In genomic region chr4:10091531-10092181, GRCh38 we compare ENCODE assay signal across 13 cellular contexts. TPM values are rescaled to one million over a fixed set of nuclear protein-coding genes. Genes with fewer than 3 reads are reported as not detected.
A peak's percentile ranks its signal among the peaks of the same experiment; 100 is the strongest.
DNase-seq lines count a peak whose midpoint lies in the region; ATAC-seq, FAIRE-seq and TF ChIP-seq lines count a peak whose summit lies in the region.
"Had no signal": no experiment of that assay in that cellular context is flagged by ENCODE, and none has a peak within 500 bp of the region (broad histone marks: within the 10 kb centered on the region; RNA-seq: fewer than 3 reads in every experiment).

No MANE protein-coding gene starts in this region.

- 96% methylated on average over 17 of the region's 19 CpGs for WGBS in GM12878 (ENCODE audit: insufficient coverage, insufficient replicate concordance, low lambda C conversion rate, missing lambda C conversion rate)
- 96% methylated on average over 19 of the region's 19 CpGs for WGBS in mesenchymal stem cell
- WGBS in transverse colon (ENCODE audit: low coverage in 1 of 2), 2 donors, result 97% methylated on average over 19 of the region's 19 CpGs; no CpG with 5 or more reads in 1 of the 2 donors

- no peak overlapping the region for H3K27ac ChIP-seq in GM12878 (ENCODE audit: control insufficient read depth, insufficient read depth)
- peak overlapping the region; percentile 98 for H3K27ac ChIP-seq in mesenchymal stem cell (ENCODE audit: low read length, poor library complexity, severe bottlenecking)
- H3K27ac ChIP-seq in transverse colon, result peak overlapping the region; percentile 72 to 79 (median 75)

- in situ Hi-C loops in GM12878 (cut with MboI) (no loop called here), transverse colon (cut with MboI; ENCODE audit: low pct_ligation_motif_present in 1 of 4, low pct_unique_long_range_greater_than_20kb in 1 of 4, low sequenced_read_pairs in 3 of 4) (no loop called here)

- H3K4me1 ChIP-seq in GM12878 (ENCODE audit: control insufficient read depth, insufficient read depth, low read length), result peaks cover 32% of the 10 kb centered on the region
- H3K4me1 ChIP-seq in mesenchymal stem cell (ENCODE audit: control insufficient read depth, insufficient read depth, low read depth, low read length), result peaks cover 89% of the 10 kb centered on the region
- H3K4me1 ChIP-seq in transverse colon, result peaks cover 43 to 75% (median 63%) of the 10 kb centered on the region in 4 donors

- no peak overlapping the region for H2BK15ac ChIP-seq in mesenchymal stem cell (ENCODE audit: low read depth, poor library complexity, severe bottlenecking)

- H3K4me2 ChIP-seq in GM12878 (ENCODE audit: control insufficient read depth, insufficient read depth) (no peak overlapping the region), mesenchymal stem cell (ENCODE audit: low read length, poor library complexity, severe bottlenecking) (no peak overlapping the region)

- H3K9me3 Mint-ChIP-seq in activated T-cell treated with anti-CD3 and anti-CD28 coated beads, Interleukin-2, amount 50 U/mL, for 24 hours, result no peaks in the 10 kb centered on the region

- no peak for TF ChIP-seq EP300 in GM12878 (IDR thresholded peaks at IDR 0.05; ENCODE audit: borderline replicate concordance in 1 of 2, control insufficient read depth in 1 of 2, low read depth in 2 of 2, low read length in 2 of 2)
- no peak for TF ChIP-seq EP300 in transverse colon (IDR thresholded peaks at IDR 0.05; ENCODE audit: low read depth)

- no peak overlapping the region for H2BK120ac ChIP-seq in mesenchymal stem cell (ENCODE audit: low read depth, low read length)

- RAD21 ChIA-PET in GM12878 (lab: Charles Lee; ENCODE audit: unreplicated experiment), result interaction anchor here (0.6 kb wide), 1 partner anchor 331 kb away, joined by 3 read pairs; no protein-coding TSS in a partner anchor

- H3K23ac ChIP-seq in mesenchymal stem cell (ENCODE audit: low read length in 2 of 2), result no peak overlapping the region

- no peak overlapping the region for H3K4ac ChIP-seq in mesenchymal stem cell (ENCODE audit: low read depth in 1 of 2, low read length in 2 of 2)

- H4K20me1 ChIP-seq in GM12878 (ENCODE audit: control insufficient read depth, insufficient read depth), result peaks cover 9% of the 10 kb centered on the region

- no peak for TF ChIP-seq RAD21 in GM12878 (IDR thresholded peaks at IDR 0.05; ENCODE audit: insufficient read depth, low read depth, low read length)

- TF ChIP-seq CTCF in GM12878 (IDR thresholded peaks at IDR 0.05 in 2 of 3, conservative IDR thresholded peaks at IDR 0.05 in 1 of 3; ENCODE audit: control insufficient read depth in 2 of 3, extremely low read depth in 1 of 3, insufficient read depth in 1 of 3, low read depth in 3 of 3, low read length in 3 of 3) (no peak), transverse colon (IDR thresholded peaks at IDR 0.05) (no peak), GM10266 (IDR thresholded peaks at IDR 0.05; ENCODE audit: control insufficient read depth, insufficient read depth, low read depth, missing control alignments) (no peak)

- H2BK5ac ChIP-seq in mesenchymal stem cell (ENCODE audit: low read depth, low read length, poor library complexity, severe bottlenecking), result peak overlapping the region; percentile 25

- FAIRE-seq in GM12878 (lab: Jason Lieb, UNC), result no peak
- FAIRE-seq: endometrium, H1 had no signal

- H3K79me2 ChIP-seq in GM12878 (ENCODE audit: control insufficient read depth, insufficient read depth, low read length), result peaks cover 40% of the 10 kb centered on the region

- no peak overlapping the region for H3K18ac ChIP-seq in mesenchymal stem cell (ENCODE audit: low read depth in 1 of 2, low read length in 2 of 2)

- peaks cover 3% of the 10 kb centered on the region for H3K79me1 ChIP-seq in mesenchymal stem cell (replicated peaks; ENCODE audit: low read length, poor library complexity, severe bottlenecking)

- no TSS peak for BruUV-seq in GM12878 (replicated peaks; lab: Mats Ljungman, UMichigan)

- CTCF ChIA-PET in GM12878 (lab: Yijun Ruan, JAX), result no interaction called here

- intact Hi-C loops in GM12878 (cut with micrococcal nuclease; ENCODE audit: unreplicated experiment), result no loop called here
- intact Hi-C loops in transverse colon (cut with DNase I; ENCODE audit: low total_unique reads), result loop anchor here (5.0 kb wide), 1 partner anchor 194 kb away; no protein-coding TSS in a partner anchor

- POLR2A ChIA-PET in GM12878 (lab: Charles Lee), result interaction anchor here (0.9 kb wide), 1 partner anchor 17 kb away, joined by 3 read pairs; no protein-coding TSS in a partner anchor

- H2AK5ac ChIP-seq in mesenchymal stem cell (ENCODE audit: low read length, severe bottlenecking), result peak overlapping the region; percentile 93

- H3K4me3 Mint-ChIP-seq in activated T-cell treated with anti-CD3 and anti-CD28 coated beads, Interleukin-2, amount 50 U/mL, for 24 hours, result no peak overlapping the region

- DNase-seq in activated T-cell treated with anti-CD3 and anti-CD28 coated beads, Interleukin-2, amount 50 U/mL, for 24 hours, result no peak
- DNase-seq in activated T-cell treated with anti-CD3 and anti-CD28 coated beads, Interleukin-2, amount 50 U/mL, for 48 hours, result no peak
- DNase-seq in GM12878 (ENCODE audit: low read depth, low spot score) (no peak), mesenchymal stem cell (no peak), transverse colon (no peak), GM10266 (ENCODE audit: extremely low spot score) (no peak), SIG-M5 (lab: John Stamatoyannopoulos, UW) (no peak), NCI-H748 treated with DMSO at 0.1 percent for 48 hours (lab: John Stamatoyannopoulos, UW) (no peak)
- DNase-seq: anterior cingulate cortex; DMS53; stimulated activated CD4-positive, alpha-beta T cell treated with anti-CD3 and anti-CD28 coated beads, Interleukin-12 subunit alpha, Interleukin-12 subunit beta, amount 100 ng/mL, for 4 hours had no signal

- SMC1A ChIA-PET in GM12878 (lab: Charles Lee; ENCODE audit: uncharacterized antibody, unreplicated experiment), result no interaction called here

- H3K4me3 ChIP-seq in GM12878, result no peak overlapping the region
- H3K4me3 ChIP-seq in mesenchymal stem cell (ENCODE audit: insufficient read depth in 1 of 2, low read depth in 1 of 2, low read length in 2 of 2), result no peak overlapping the region
- H3K4me3 ChIP-seq in transverse colon, result no peak overlapping the region

- peak overlapping the region; percentile 95 for H3K27ac Mint-ChIP-seq in activated T-cell treated with anti-CD3 and anti-CD28 coated beads, Interleukin-2, amount 50 U/mL, for 24 hours

- no peak overlapping the region for H2BK12ac ChIP-seq in mesenchymal stem cell (ENCODE audit: low read length in 2 of 2)

- H3K36me3 ChIP-seq in GM12878 (ENCODE audit: control insufficient read depth in 2 of 2, insufficient read depth in 2 of 2, low read length in 1 of 2), result peaks cover 65 to 85% of the 10 kb centered on the region in 2 experiments
- H3K36me3 ChIP-seq in mesenchymal stem cell (ENCODE audit: control insufficient read depth in 1 of 2, insufficient read depth in 2 of 2, low read depth in 1 of 2, low read length in 2 of 2), result peaks cover 64 to 87% of the 10 kb centered on the region in 2 experiments
- peaks cover 0 to 48% (median 18%) of the 10 kb centered on the region in 4 donors for H3K36me3 ChIP-seq in transverse colon

- H3K36me3 Mint-ChIP-seq in activated T-cell treated with anti-CD3 and anti-CD28 coated beads, Interleukin-2, amount 50 U/mL, for 24 hours (ENCODE audit: low read depth), result peaks cover 100% of the 10 kb centered on the region

- H3K9me3 ChIP-seq in GM12878 (replicated peaks; ENCODE audit: control insufficient read depth, insufficient read depth, low read length) (no peaks in the 10 kb centered on the region), mesenchymal stem cell (ENCODE audit: control insufficient read depth, low read length) (no peaks in the 10 kb centered on the region), transverse colon (no peaks in the 10 kb centered on the region)

- H4K91ac ChIP-seq in mesenchymal stem cell (ENCODE audit: low read length), result no peak overlapping the region

- H4K8ac ChIP-seq in mesenchymal stem cell (ENCODE audit: low read length), result peak overlapping the region; percentile 20

- TF ChIP-seq POLR2A in GM12878 (IDR thresholded peaks at IDR 0.05; ENCODE audit: low read depth, low read length) (no peak; the same call in 1 of the 2 replicates), transverse colon (IDR thresholded peaks at IDR 0.05) (no peak)

- H3K27me3 Mint-ChIP-seq in activated T-cell treated with anti-CD3 and anti-CD28 coated beads, Interleukin-2, amount 50 U/mL, for 24 hours, result no peaks in the 10 kb centered on the region

- H3K14ac ChIP-seq in mesenchymal stem cell (ENCODE audit: low read length in 2 of 2), result no peak overlapping the region

- no peak for ATAC-seq in GM12878

- H3K9ac ChIP-seq in GM12878 (ENCODE audit: control insufficient read depth, insufficient read depth, low read length) (no peak overlapping the region), mesenchymal stem cell (ENCODE audit: low read length) (no peak overlapping the region)

- H3K27me3 ChIP-seq in GM12878 (replicated peaks in 1 of 2; ENCODE audit: control insufficient read depth in 2 of 2, insufficient read depth in 2 of 2, low read length in 1 of 2), result no peaks in the 10 kb centered on the region
- no peaks in the 10 kb centered on the region for H3K27me3 ChIP-seq in mesenchymal stem cell (ENCODE audit: control insufficient read depth in 1 of 2, insufficient read depth in 1 of 2, low read length in 2 of 2)
- H3K27me3 ChIP-seq in transverse colon, result no peaks in the 10 kb centered on the region

- no peak overlapping the region for H2AFZ ChIP-seq in GM12878 (ENCODE audit: control insufficient read depth, low read depth, low read length)
- no peak overlapping the region for H2AFZ ChIP-seq in mesenchymal stem cell (ENCODE audit: low read depth, low read length)

- peaks cover 59% of the 10 kb centered on the region for H3K4me1 Mint-ChIP-seq in activated T-cell treated with anti-CD3 and anti-CD28 coated beads, Interleukin-2, amount 50 U/mL, for 24 hours (ENCODE audit: low read depth)

RNA-seq across cellular contexts. Expression of gene WDR1, which starts 24.9 kb away (rescaled TPM):
- total RNA-seq in GM12878 (2013; cell fraction: nucleolus; rRNA removed), result 70.7 and 75.4 TPM in 2 replicates
- total RNA-seq in GM12878 (2014; rRNA removed) (250 and 290 TPM in 2 replicates), GM12878 (2014; rRNA removed; fragmentation: Illumina TruSeq; extraction: Trizol) (202 and 221 TPM in 2 replicates), GM12878 (2021) (397 and 420 TPM in 2 replicates), transverse colon (100 to 1,000 TPM; 196 to 268 (median 246) TPM)
- polyA plus RNA-seq in GM12878 (2011; ENCODE audit: low read depth), result 99.8 TPM
- polyA plus RNA-seq in GM12878 (2011; rRNA removed) (297 and 322 TPM in 2 replicates), GM12878 (2014; fragmentation: Illumina TruSeq; extraction: Trizol) (289 and 325 TPM in 2 replicates), GM12878 (2014; fragmentation: Nextera tagmentation; extraction: Ambion mirVana) (10 to 100 TPM; 28.5 to 57.1 TPM), GM12878 (2014; rRNA removed) (276 and 292 TPM in 2 replicates), GM12878 (2016; fragmentation: Nextera tagmentation; extraction: Ambion mirVana) (100 to 1,000 TPM; 334 to 348 TPM)
- polyA plus RNA-seq in GM12878 (2011; cell fraction: cytosol; rRNA removed), result 401 and 501 TPM in 2 replicates
- polyA plus RNA-seq in GM12878 (2011; cell fraction: nucleus; rRNA removed), result 291 and 412 TPM in 2 replicates
- 164 and 182 TPM in 2 replicates for polyA plus RNA-seq in GM12878 (2012)
- 278 and 351 TPM in 2 replicates for polyA minus RNA-seq in GM12878 (2011; rRNA and poly(A)+ RNA removed)
- 100.0 and 127 TPM in 2 replicates for polyA minus RNA-seq in GM12878 (2011; cell fraction: cytosol; rRNA and poly(A)+ RNA removed)
- 60.9 and 119 TPM in 2 replicates for polyA minus RNA-seq in GM12878 (2011; cell fraction: nucleus; rRNA and poly(A)+ RNA removed)
- polyA plus RNA-seq in mesenchymal stem cell (2013, experiment 1 of 2), result 208 TPM
- polyA plus RNA-seq in mesenchymal stem cell (2013, experiment 2 of 2), result 215 TPM
